Comparison of ENCODE assay signal across 16 cellular contexts in genomic region chr1:224253721-224254120, GRCh38.
DNase-seq lines count a peak whose midpoint lies in the region; ATAC-seq and TF ChIP-seq lines count a peak whose summit lies in the region.
"Had no signal": no experiment of that assay in that cellular context is flagged by ENCODE, and none has a peak within 500 bp of the region (broad histone marks: within the 10 kb centered on the region; RNA-seq: fewer than 3 reads in every experiment).

No MANE protein-coding gene starts in this region.

- H3K9me3 ChIP-seq in IMR-90 (ENCODE audit: control insufficient read depth, insufficient read depth, low read length) (no peaks in the 10 kb centered on the region), esophagus muscularis mucosa (no peaks in the 10 kb centered on the region)
- H3K9me3 ChIP-seq: BLaER1, SK-N-SH had no signal

- H3K56ac ChIP-seq in IMR-90 (ENCODE audit: extremely low read depth, insufficient read depth, low read length), result no peak overlapping the region

- H3K4me1 Mint-ChIP-seq in activated CD8-positive, alpha-beta T cell treated with anti-CD3 and anti-CD28 coated beads for 36 hours (ENCODE audit: low read depth), result no peaks in the 10 kb centered on the region

- no TSS peak for BruUV-seq in IMR-90 (replicated peaks; lab: Mats Ljungman, UMichigan)

- dilution Hi-C loops in IMR-90 (cut with HindIII; ENCODE audit: low sequenced_read_pairs, unreplicated experiment), result no loop called here

- DNase-seq in ELR (ENCODE audit: low read depth), result peak; percentile 53
- peak; percentile 27 for DNase-seq in IMR-90
- DNase-seq in choroid plexus epithelial cell (ENCODE audit: low read depth), result peak; percentile 34
- peak; percentile 71 for DNase-seq in renal cortical epithelial cell (ENCODE audit: low read depth)
- no peak for DNase-seq in OCI-M1 (lab: John Stamatoyannopoulos, UW)
- DNase-seq in activated CD8-positive, alpha-beta T cell treated with anti-CD3 and anti-CD28 coated beads for 36 hours, result no peak
- no peak for DNase-seq in esophagus muscularis mucosa (ENCODE audit: extremely low spot score)
- DNase-seq: KG1, NCI-H1105 treated with DMSO at 0.1 percent for 48 hours, NCI-H187, NCI-H446, Right ventricle myocardium superior, SK-N-SH had no signal

- no peak overlapping the region for H3K9ac ChIP-seq in IMR-90 (ENCODE audit: low read depth, low read length)
- H3K9ac ChIP-seq: BLaER1, SK-N-SH had no signal

- no peak overlapping the region; the same call in 1 of the 2 replicates for H3K14ac ChIP-seq in IMR-90 (replicated peaks; ENCODE audit: low read depth, low read length)

- POLR2A ChIA-PET in IMR-90 (lab: Charles Lee; ENCODE audit: unreplicated experiment), result no interaction called here
- POLR2A ChIA-PET in activated CD8-positive, alpha-beta T cell treated with anti-CD3 and anti-CD28 coated beads for 36 hours (lab: Charles Lee), result no interaction called here

- H3K79me1 ChIP-seq in IMR-90 (ENCODE audit: low read depth in 1 of 2, low read length in 2 of 2), result peaks cover 0 to 9% of the 10 kb centered on the region in 2 experiments; a peak in 1 of 4 replicates

- no peak overlapping the region for H3K18ac ChIP-seq in IMR-90 (ENCODE audit: low read depth, low read length)

- CTCF ChIA-PET in IMR-90 (lab: Yijun Ruan, JAX), result no interaction called here
- CTCF ChIA-PET in activated CD8-positive, alpha-beta T cell treated with anti-CD3 and anti-CD28 coated beads for 36 hours (lab: Charles Lee), result no interaction called here

- no peak overlapping the region for H4K91ac ChIP-seq in IMR-90 (ENCODE audit: insufficient read depth, low read depth, low read length)

- TF ChIP-seq EP300 in esophagus muscularis mucosa (IDR thresholded peaks at IDR 0.05), result no peak

- no peaks in the 10 kb centered on the region for H4K20me1 ChIP-seq in IMR-90 (ENCODE audit: insufficient read depth, low read length)
- H4K20me1 ChIP-seq: BLaER1 had no signal

- H4K5ac ChIP-seq in IMR-90 (ENCODE audit: low read depth, low read length), result no peak overlapping the region

- H3K27me3 ChIP-seq in IMR-90 (ENCODE audit: control insufficient read depth, insufficient read depth, low read length) (no peaks in the 10 kb centered on the region), esophagus muscularis mucosa (no peaks in the 10 kb centered on the region)
- H3K27me3 ChIP-seq: BLaER1 had no signal

- no peak overlapping the region for H3K4me2 ChIP-seq in IMR-90 (ENCODE audit: low read depth, low read length)
- H3K4me2 ChIP-seq: BLaER1, SK-N-SH had no signal

- ATAC-seq in IMR-90 (ENCODE audit: low read depth), result no peak; the same call in 1 of the 2 replicates
- ATAC-seq in activated CD8-positive, alpha-beta T cell treated with anti-CD3 and anti-CD28 coated beads for 36 hours, result no peak
- ATAC-seq: HCT116, Panc1 had no signal

- H3K27me3 Mint-ChIP-seq in activated CD8-positive, alpha-beta T cell treated with anti-CD3 and anti-CD28 coated beads for 36 hours, result no peaks in the 10 kb centered on the region

- no peak overlapping the region for H2BK5ac ChIP-seq in IMR-90 (ENCODE audit: low read depth, low read length, poor library complexity, severe bottlenecking)

- H3K9me3 Mint-ChIP-seq in activated CD8-positive, alpha-beta T cell treated with anti-CD3 and anti-CD28 coated beads for 36 hours, result no peaks in the 10 kb centered on the region

- no peak overlapping the region for H4K8ac ChIP-seq in IMR-90 (ENCODE audit: low read depth in 2 of 2, low read length in 2 of 2)

- no peak overlapping the region for H3K4ac ChIP-seq in IMR-90 (ENCODE audit: low read depth, low read length)

- no peak overlapping the region for H2AK5ac ChIP-seq in IMR-90 (ENCODE audit: low read depth, low read length)

- H2AK9ac ChIP-seq in IMR-90 (replicated peaks; ENCODE audit: low read depth, low read length, poor library complexity), result no peak overlapping the region

- intact Hi-C loops in IMR-90 (cut with micrococcal nuclease) (no loop called here), esophagus muscularis mucosa (cut with DNase I) (no loop called here)
- intact Hi-C loops in activated CD8-positive, alpha-beta T cell treated with anti-CD3 and anti-CD28 coated beads for 36 hours (cut with micrococcal nuclease), result no loop called here

- H3K27ac Mint-ChIP-seq in activated CD8-positive, alpha-beta T cell treated with anti-CD3 and anti-CD28 coated beads for 36 hours, result no peak overlapping the region

- H3K4me3 Mint-ChIP-seq in activated CD8-positive, alpha-beta T cell treated with anti-CD3 and anti-CD28 coated beads for 36 hours, result no peak overlapping the region

- no peak overlapping the region for H3K23ac ChIP-seq in IMR-90 (ENCODE audit: low read depth, low read length)

- in situ Hi-C loops in IMR-90 (cut with MboI; ENCODE audit: low sequenced_read_pairs), result no loop called here

- peaks cover 8% of the 10 kb centered on the region for H3K9me1 ChIP-seq in IMR-90 (ENCODE audit: insufficient read depth, low read length)

- TF ChIP-seq RAD21 in IMR-90 (IDR thresholded peaks at IDR 0.05; ENCODE audit: low read length), result no peak

- TF ChIP-seq POLR2A in IMR-90 (IDR thresholded peaks at IDR 0.05; ENCODE audit: low read depth, low read length), result no peak
- TF ChIP-seq POLR2A in esophagus muscularis mucosa (IDR thresholded peaks at IDR 0.05; ENCODE audit: low read depth), result no peak

- H3K27ac ChIP-seq in IMR-90 (ENCODE audit: insufficient read depth, low read length) (no peak overlapping the region), esophagus muscularis mucosa (replicated peaks in 1 of 4) (no peak overlapping the region)
- H3K27ac ChIP-seq: BLaER1 had no signal

- H2BK15ac ChIP-seq in IMR-90 (ENCODE audit: low read depth, low read length), result no peak overlapping the region

- H3K4me1 ChIP-seq in IMR-90 (ENCODE audit: control insufficient read depth, insufficient read depth, low read length) (peaks cover 3% of the 10 kb centered on the region; the same call in 1 of the 2 replicates), esophagus muscularis mucosa (no peaks in the 10 kb centered on the region)
- H3K4me1 ChIP-seq: BLaER1 had no signal

- no peak overlapping the region for H2BK120ac ChIP-seq in IMR-90 (ENCODE audit: low read depth, low read length)

- no peak overlapping the region for H2AFZ ChIP-seq in IMR-90 (replicated peaks; ENCODE audit: low read length, poor library complexity)

- H3K4me3 ChIP-seq in IMR-90 (ENCODE audit: insufficient read depth, low read depth, low read length) (no peak overlapping the region), choroid plexus epithelial cell (ENCODE audit: low read depth, low read length) (no peak overlapping the region), esophagus muscularis mucosa (no peak overlapping the region)
- H3K4me3 ChIP-seq: BLaER1 had no signal

- peaks cover 3% of the 10 kb centered on the region for H3K36me3 Mint-ChIP-seq in activated CD8-positive, alpha-beta T cell treated with anti-CD3 and anti-CD28 coated beads for 36 hours (ENCODE audit: low read depth)

- WGBS in IMR-90 (ENCODE audit: extremely low coverage in 2 of 2, insufficient read length in 1 of 2), 2 experiments, result no CpG with 5 or more reads among the region's 1 CpG
- 100% methylated on average over 1 of the region's 1 CpG for WGBS in esophagus muscularis mucosa

- H3K36me3 ChIP-seq in IMR-90 (ENCODE audit: control insufficient read depth, insufficient read depth, low read length) (peaks cover 7% of the 10 kb centered on the region), esophagus muscularis mucosa (peaks cover 12 to 26% (median 13%) of the 10 kb centered on the region in 4 donors)

- TF ChIP-seq CTCF in IMR-90 (conservative IDR thresholded peaks at IDR 0.05; ENCODE audit: low read depth, low read length) (no peak), choroid plexus epithelial cell (conservative IDR thresholded peaks at IDR 0.05; ENCODE audit: low read depth, low read length) (no peak), esophagus muscularis mucosa (IDR thresholded peaks at IDR 0.05) (no peak)
- no peak for TF ChIP-seq CTCF in activated CD8-positive, alpha-beta T cell treated with anti-CD3 and anti-CD28 coated beads for 36 hours (IDR thresholded peaks at IDR 0.05)

- no peak overlapping the region for H2BK20ac ChIP-seq in IMR-90 (ENCODE audit: low read depth, low read length)

TF ChIP-seq in IMR-90, 13 proteins besides CTCF, POLR2A, EP300 and RAD21:
- TF ChIP-seq CHD1 (IDR thresholded peaks at IDR 0.05; ENCODE audit: low read depth, low read length) (no peak), RFX5 (IDR thresholded peaks at IDR 0.05; ENCODE audit: low read depth, low read length) (no peak), MAZ (IDR thresholded peaks at IDR 0.05; ENCODE audit: borderline replicate concordance, low read depth, low read length) (no peak), RCOR1 (IDR thresholded peaks at IDR 0.05; ENCODE audit: insufficient replicate concordance, low read length) (no peak), CEBPB (IDR thresholded peaks at IDR 0.05; ENCODE audit: low read depth, low read length) (no peak), BHLHE40 (IDR thresholded peaks at IDR 0.05; ENCODE audit: low read depth, low read length) (no peak), SMC3 (IDR thresholded peaks at IDR 0.05; ENCODE audit: low read depth, low read length) (no peak), NFE2L2 (IDR thresholded peaks at IDR 0.05; ENCODE audit: low read depth, low read length) (no peak), MAFK (IDR thresholded peaks at IDR 0.05; ENCODE audit: low read depth, low read length) (no peak), ELK1 (IDR thresholded peaks at IDR 0.05; ENCODE audit: borderline replicate concordance, low read depth, low read length) (no peak), USF2 (IDR thresholded peaks at IDR 0.05; ENCODE audit: low read depth, low read length) (no peak), FOS (IDR thresholded peaks at IDR 0.05; ENCODE audit: low read depth, low read length) (no peak), MXI1 (IDR thresholded peaks at IDR 0.05; ENCODE audit: borderline replicate concordance, low read depth, low read length) (no peak)

Comparison
In these comparisons a context has a peak if more than half of its experiments do, and no peak if none do; other contexts are left out.
1. DNase-seq: peak in ELR (single experiment), IMR-90 (single experiment), choroid plexus epithelial cell (single experiment) and renal cortical epithelial cell (single experiment); none in OCI-M1 (single experiment), activated CD8-positive, alpha-beta T cell treated with anti-CD3 and anti-CD28 coated beads for 36 hours (single experiment) and esophagus muscularis mucosa (single experiment).